Comparison of ENCODE assay signal across 8 cellular contexts in genomic region chr1:100834779-100835645, GRCh38.
A peak's percentile ranks its signal among the peaks of the same experiment; 100 is the strongest.
DNase-seq lines count a peak whose midpoint lies in the region; ATAC-seq and TF ChIP-seq lines count a peak whose summit lies in the region.

No MANE protein-coding gene starts in this region.

- no peak overlapping the region for H3K4me3 ChIP-seq in fibroblast of pulmonary artery (replicated peaks; ENCODE audit: low read depth, low read length)

- peak; percentile 14 for DNase-seq in ELF-1 (ENCODE audit: low read depth, low spot score)
- peak; percentile 1 for DNase-seq in NCI-H526 treated with DMSO at 0.1 percent for 48 hours (lab: John Stamatoyannopoulos, UW)
- DNase-seq in fibroblast of pulmonary artery (ENCODE audit: low read depth) = peak; percentile 28
- no peak for DNase-seq in COLO668 (lab: John Stamatoyannopoulos, UW; ENCODE audit: unreplicated experiment)
- DNase-seq in HPDE6-E6E7 (ENCODE audit: extremely low spot score) = no peak
- DNase-seq in NCI-H1436 (lab: John Stamatoyannopoulos, UW) = no peak
- DNase-seq in stimulated activated CD4-positive, alpha-beta T cell treated with anti-CD3 and anti-CD28 coated beads, Interleukin-4, amount 100 ng/mL, for 1 hour = no peak

- peak; percentile 38 for TF ChIP-seq CTCF in fibroblast of pulmonary artery (IDR thresholded peaks at IDR 0.05; ENCODE audit: low read length, missing control alignments)

- peak; percentile 66 for ATAC-seq in GM21528 (IDR thresholded peaks at IDR 0.05; ENCODE audit: low FRiP score, unreplicated experiment)

Comparison
In these comparisons a context has a peak if more than half of its experiments do, and no peak if none do; other contexts are left out.
1. DNase-seq: peak in ELF-1 (single experiment), NCI-H526 treated with DMSO at 0.1 percent for 48 hours (single experiment) and fibroblast of pulmonary artery (single experiment); none in COLO668 (single experiment), HPDE6-E6E7 (single experiment), NCI-H1436 (single experiment) and stimulated activated CD4-positive, alpha-beta T cell treated with anti-CD3 and anti-CD28 coated beads, Interleukin-4, amount 100 ng/mL, for 1 hour (single experiment).